Comparison of ENCODE assay signal across 11 cellular contexts in genomic region chr7:111564078-111564477, GRCh38.
"Had no signal": no experiment of that assay in that cellular context is flagged by ENCODE, and none has a peak within 500 bp of the region (broad histone marks: within the 10 kb centered on the region; RNA-seq: fewer than 3 reads in every experiment).

No MANE protein-coding gene starts in this region.

- H3K36me3 Mint-ChIP-seq: WTC11 had no signal

- H3K36me3 ChIP-seq: ovary, transverse colon had no signal

- H3K9me3 ChIP-seq: ovary, transverse colon had no signal

- H3K9me3 Mint-ChIP-seq: activated CD4-positive, alpha-beta T cell treated with anti-CD3 and anti-CD28 coated beads, Interleukin-2, amount 10 ng/mL, durations not matched to agents 7 days and 5 days; activated T-cell treated with anti-CD3 and anti-CD28 coated beads, Interleukin-2, amount 50 U/mL, for 24 hours had no signal

- H3K4me3 ChIP-seq: coronary artery, ovary, transverse colon had no signal

- DNase-seq: activated CD4-positive, alpha-beta T cell treated with anti-CD3 and anti-CD28 coated beads, Interleukin-2, amount 10 ng/mL, durations not matched to agents 7 days and 5 days; activated T-cell treated with anti-CD3 and anti-CD28 coated beads, Interleukin-2, amount 50 U/mL, for 24 hours; central memory CD4-positive, alpha-beta T cell; effector CD4-positive, alpha-beta T cell; foreskin keratinocyte; head of caudate nucleus; ovary; retina; transverse colon had no signal

- H3K27ac Mint-ChIP-seq: activated CD4-positive, alpha-beta T cell treated with anti-CD3 and anti-CD28 coated beads, Interleukin-2, amount 10 ng/mL, durations not matched to agents 7 days and 5 days; activated T-cell treated with anti-CD3 and anti-CD28 coated beads, Interleukin-2, amount 50 U/mL, for 24 hours; WTC11 had no signal

- H3K27me3 ChIP-seq: foreskin keratinocyte, ovary, transverse colon had no signal

- H3K4me3 Mint-ChIP-seq: activated T-cell treated with anti-CD3 and anti-CD28 coated beads, Interleukin-2, amount 50 U/mL, for 24 hours had no signal

- H3K27ac ChIP-seq: coronary artery, foreskin keratinocyte, ovary, transverse colon had no signal

- ATAC-seq: foreskin keratinocyte, WTC11 had no signal
